Comparison of ENCODE assay signal across 12 cellular contexts in genomic region chr1:201562659-201563405, GRCh38. TPM values are rescaled to one million over a fixed set of nuclear protein-coding genes. Genes with fewer than 3 reads are reported as not detected.
DNase-seq lines count a peak whose midpoint lies in the region; ATAC-seq and TF ChIP-seq lines count a peak whose summit lies in the region.
"Had no signal": no experiment of that assay in that cellular context is flagged by ENCODE, and none has a peak within 500 bp of the region (broad histone marks: within the 10 kb centered on the region; RNA-seq: fewer than 3 reads in every experiment).

No MANE protein-coding gene starts in this region.

- H3K27me3 ChIP-seq in heart right ventricle, result no peaks in the 10 kb centered on the region
- no peaks in the 10 kb centered on the region for H3K27me3 ChIP-seq in smooth muscle cell (ENCODE audit: low read depth)
- H3K27me3 ChIP-seq in naive thymus-derived CD4-positive, alpha-beta T cell (ENCODE audit: control insufficient read depth in 2 of 2, insufficient read depth in 2 of 2, low read length in 2 of 2), result no peaks in the 10 kb centered on the region

- peak; percentile 80 for DNase-seq in GM04504 (ENCODE audit: low read depth)
- peak; percentile 82 for DNase-seq in astrocyte of the spinal cord (ENCODE audit: low read depth, low spot score)
- DNase-seq in heart right ventricle, result no peak
- no peak for DNase-seq in smooth muscle cell (lab: John Stamatoyannopoulos, UW; ENCODE audit: unreplicated experiment)
- no peak for DNase-seq in activated T-cell treated with anti-CD3 and anti-CD28 coated beads, Interleukin-2, amount 50 U/mL, for 72 hours
- no peak for DNase-seq in HT-29 (ENCODE audit: low spot score)
- DNase-seq in Kasumi-1 (lab: John Stamatoyannopoulos, UW), result no peak
- no peak for DNase-seq in naive thymus-derived CD4-positive, alpha-beta T cell
- DNase-seq: activated T-cell treated with anti-CD3 and anti-CD28 coated beads, Interleukin-2, amount 50 U/mL, for 1 hour; Caco-2; NCI-H510A treated with DMSO at 0.1 percent for 48 hours had no signal

- H3K36me3 ChIP-seq in heart right ventricle, result peaks cover 0 to 4% (median 0%) of the 10 kb centered on the region in 9 donors
- no peaks in the 10 kb centered on the region for H3K36me3 ChIP-seq in smooth muscle cell (ENCODE audit: low read depth)
- no peaks in the 10 kb centered on the region for H3K36me3 ChIP-seq in naive thymus-derived CD4-positive, alpha-beta T cell (ENCODE audit: control insufficient read depth in 2 of 3, insufficient read depth in 3 of 3, low read length in 3 of 3)

- H3K4me1 ChIP-seq in heart right ventricle, result peaks cover 16 to 100% (median 78%) of the 10 kb centered on the region in 9 donors
- H3K4me1 ChIP-seq in smooth muscle cell (ENCODE audit: low read depth), result peaks cover 13% of the 10 kb centered on the region
- no peaks in the 10 kb centered on the region for H3K4me1 ChIP-seq in naive thymus-derived CD4-positive, alpha-beta T cell (ENCODE audit: control insufficient read depth in 2 of 2, insufficient read depth in 2 of 2, low read length in 2 of 2)
- H3K4me1 ChIP-seq: Caco-2 had no signal

- H3K4me1 Mint-ChIP-seq in activated T-cell treated with anti-CD3 and anti-CD28 coated beads, Interleukin-2, amount 50 U/mL, for 72 hours (ENCODE audit: low read depth), result no peaks in the 10 kb centered on the region
- H3K4me1 Mint-ChIP-seq in naive thymus-derived CD4-positive, alpha-beta T cell, result peaks cover 0 to 6% (median 3%) of the 10 kb centered on the region in 7 donors

- POLR2A ChIA-PET in naive thymus-derived CD4-positive, alpha-beta T cell (lab: Charles Lee), result no interaction called here

- H3K27ac Mint-ChIP-seq in activated T-cell treated with anti-CD3 and anti-CD28 coated beads, Interleukin-2, amount 50 U/mL, for 72 hours, result no peak overlapping the region
- H3K27ac Mint-ChIP-seq in naive thymus-derived CD4-positive, alpha-beta T cell, result no peak overlapping the region
- H3K27ac Mint-ChIP-seq: T-helper 2 cell treated with Interferon-gamma antibody and Interleukin-4, amounts not matched to agents 5 μg/mL and 100 μg/mL, for 36 hours had no signal

- peak overlapping the region in 9 of 10 donors; percentile 33 to 70 (median 52) for H3K27ac ChIP-seq in heart right ventricle
- peak overlapping the region; percentile 100 for H3K27ac ChIP-seq in smooth muscle cell (ENCODE audit: low read depth)
- H3K27ac ChIP-seq in naive thymus-derived CD4-positive, alpha-beta T cell (ENCODE audit: low read depth, low read length), result no peak overlapping the region

- no peak for TF ChIP-seq CTCF in astrocyte of the spinal cord (IDR thresholded peaks at IDR 0.05; ENCODE audit: low read depth, low read length)
- no peak for TF ChIP-seq CTCF in heart right ventricle (IDR thresholded peaks at IDR 0.05)
- no peak for TF ChIP-seq CTCF in smooth muscle cell (IDR thresholded peaks at IDR 0.05; ENCODE audit: borderline replicate concordance, insufficient read depth, poor library complexity, severe bottlenecking)

- H3K79me2 ChIP-seq in smooth muscle cell (ENCODE audit: low read depth), result peaks cover 78% of the 10 kb centered on the region

- peak overlapping the region; percentile 66 for H3K4me2 ChIP-seq in smooth muscle cell

- peaks cover 27% of the 10 kb centered on the region for H3F3A ChIP-seq in smooth muscle cell (ENCODE audit: low read depth)

- CTCF ChIA-PET in naive thymus-derived CD4-positive, alpha-beta T cell (lab: Charles Lee), result interaction anchor here (1.3 to 4.2 kb wide), 3 partner anchors 141 to 230 kb away, joined by 3 to 67 read pairs (median 20); no protein-coding TSS in a partner anchor

- no peak overlapping the region for H3K4me3 Mint-ChIP-seq in activated T-cell treated with anti-CD3 and anti-CD28 coated beads, Interleukin-2, amount 50 U/mL, for 72 hours
- no peak overlapping the region for H3K4me3 Mint-ChIP-seq in naive thymus-derived CD4-positive, alpha-beta T cell
- H3K4me3 Mint-ChIP-seq: T-helper 2 cell treated with Interferon-gamma antibody and Interleukin-4, amounts not matched to agents 5 μg/mL and 100 μg/mL, for 36 hours had no signal

- H3K36me3 Mint-ChIP-seq in activated T-cell treated with anti-CD3 and anti-CD28 coated beads, Interleukin-2, amount 50 U/mL, for 72 hours (ENCODE audit: insufficient read depth in 2 of 2), result no peaks in the 10 kb centered on the region
- H3K36me3 Mint-ChIP-seq in naive thymus-derived CD4-positive, alpha-beta T cell, result no peaks in the 10 kb centered on the region

- H4K20me1 ChIP-seq in smooth muscle cell (ENCODE audit: low read depth), result peaks cover 9% of the 10 kb centered on the region

- WGBS in heart right ventricle, 2 donors, result 64 to 65% methylated on average over 18 of the region's 18 CpGs
- WGBS in smooth muscle cell (ENCODE audit: low lambda C conversion rate), result 42% methylated on average over 18 of the region's 18 CpGs

- H3K9ac ChIP-seq in smooth muscle cell (ENCODE audit: low read depth), result peak overlapping the region; percentile 92

- H3K9me3 ChIP-seq in heart right ventricle, result no peaks in the 10 kb centered on the region
- H3K9me3 ChIP-seq in smooth muscle cell (replicated peaks; ENCODE audit: low read depth), result no peaks in the 10 kb centered on the region
- no peaks in the 10 kb centered on the region for H3K9me3 ChIP-seq in naive thymus-derived CD4-positive, alpha-beta T cell (ENCODE audit: control insufficient read depth in 2 of 3, low read length in 3 of 3)
- H3K9me3 ChIP-seq: Caco-2 had no signal

- H3K4me3 ChIP-seq in astrocyte of the spinal cord (ENCODE audit: low read depth, low read length) (no peak overlapping the region), heart right ventricle (no peak overlapping the region), smooth muscle cell (no peak overlapping the region)
- no peak overlapping the region for H3K4me3 ChIP-seq in naive thymus-derived CD4-positive, alpha-beta T cell (ENCODE audit: low read length)

- peak in 6 of 8 donors; percentile 32 to 72 (median 48) for ATAC-seq in heart right ventricle
- ATAC-seq in activated T-cell treated with anti-CD3 and anti-CD28 coated beads, Interleukin-2, amount 50 U/mL, for 72 hours (replicated peaks in 1 of 2), result no peak
- ATAC-seq in naive thymus-derived CD4-positive, alpha-beta T cell, result no peak

- in situ Hi-C loops in astrocyte of the spinal cord (cut with HindIII; ENCODE audit: low sequenced_read_pairs), result no loop called here

- no peaks in the 10 kb centered on the region for H3K9me3 Mint-ChIP-seq in activated T-cell treated with anti-CD3 and anti-CD28 coated beads, Interleukin-2, amount 50 U/mL, for 72 hours
- H3K9me3 Mint-ChIP-seq in naive thymus-derived CD4-positive, alpha-beta T cell, result no peaks in the 10 kb centered on the region
- H3K9me3 Mint-ChIP-seq: T-helper 2 cell treated with Interferon-gamma antibody and Interleukin-4, amounts not matched to agents 5 μg/mL and 100 μg/mL, for 36 hours had no signal

- no peak overlapping the region for H2AFZ ChIP-seq in smooth muscle cell (ENCODE audit: low read depth)

- intact Hi-C loops in heart right ventricle (cut with DNase I), result loop anchor here in 4 of 10 donors (5.0 to 10.0 kb wide), 5 partner anchors 79 to 229 kb away; no protein-coding TSS in a partner anchor
- intact Hi-C loops in naive thymus-derived CD4-positive, alpha-beta T cell (cut with micrococcal nuclease), result no loop called here

- no peaks in the 10 kb centered on the region for H3K27me3 Mint-ChIP-seq in activated T-cell treated with anti-CD3 and anti-CD28 coated beads, Interleukin-2, amount 50 U/mL, for 72 hours (ENCODE audit: low read depth)
- H3K27me3 Mint-ChIP-seq in naive thymus-derived CD4-positive, alpha-beta T cell, result no peaks in the 10 kb centered on the region

RNA-seq across cellular contexts. Expression of gene NAV1, which starts 23.9 kb away (rescaled TPM):
- total RNA-seq in heart right ventricle (100 to 1,000 TPM in 3 of 10 donors, 10 to 100 TPM in 7; 29.5 to 111 (median 89.0) TPM), smooth muscle cell (52.3 and 60.1 TPM in 2 replicates)
- polyA plus RNA-seq in heart right ventricle (10 to 100 TPM; 13.7 to 61.5 TPM), smooth muscle cell (65.2 and 71.1 TPM in 2 replicates)
- 1 to 10 TPM; 6.2 to 6.3 TPM for total RNA-seq in activated T-cell treated with anti-CD3 and anti-CD28 coated beads, Interleukin-2, amount 50 U/mL, for 72 hours
- total RNA-seq in HT-29 (2014; rRNA removed; shearing (Covaris generic)), result 0.51 and 0.99 TPM in 2 replicates
- 10 to 100 TPM in 1 of 5 experiments, 1 to 10 TPM in 4; 2.3 to 10.8 (median 4.4) TPM for total RNA-seq in naive thymus-derived CD4-positive, alpha-beta T cell
- polyA plus RNA-seq in naive thymus-derived CD4-positive, alpha-beta T cell, result under 1 TPM; 0.18 to 0.91 TPM

RNA-seq across cellular contexts. Expression of gene CSRP1, which starts 55.9 kb away (rescaled TPM):
- total RNA-seq in heart right ventricle (100 to 1,000 TPM in 1 of 10 donors, 10 to 100 TPM in 9; 48.1 to 103 (median 58.9) TPM), smooth muscle cell (317 and 345 TPM in 2 replicates)
- polyA plus RNA-seq in heart right ventricle (100 to 1,000 TPM in 1 of 2 donors, 10 to 100 TPM in 1; 74.5 to 104 TPM), smooth muscle cell (202 and 215 TPM in 2 replicates)
- total RNA-seq in activated T-cell treated with anti-CD3 and anti-CD28 coated beads, Interleukin-2, amount 50 U/mL, for 72 hours, result 10 to 100 TPM; 44.7 to 52.6 TPM
- 183 and 213 TPM in 2 replicates for total RNA-seq in HT-29 (2014; rRNA removed; shearing (Covaris generic))
- total RNA-seq in naive thymus-derived CD4-positive, alpha-beta T cell, result 10 to 100 TPM; 24.2 to 83.1 (median 37.7) TPM
- 10 to 100 TPM; 43.6 to 52.0 TPM for polyA plus RNA-seq in naive thymus-derived CD4-positive, alpha-beta T cell

Comparison
In these comparisons a context has a peak if more than half of its experiments do, and no peak if none do; other contexts are left out.
1. DNase-seq: peak in GM04504 (single experiment) and astrocyte of the spinal cord (single experiment); none in heart right ventricle (0 of 2), smooth muscle cell (single experiment), activated T-cell treated with anti-CD3 and anti-CD28 coated beads, Interleukin-2, amount 50 U/mL, for 72 hours (0 of 2), HT-29 (single experiment), Kasumi-1 (0 of 2) and naive thymus-derived CD4-positive, alpha-beta T cell (0 of 9).
2. ATAC-seq: peak in heart right ventricle (6 of 8); none in activated T-cell treated with anti-CD3 and anti-CD28 coated beads, Interleukin-2, amount 50 U/mL, for 72 hours (0 of 2) and naive thymus-derived CD4-positive, alpha-beta T cell (single experiment).